Comparison of ENCODE assay signal across 7 cellular contexts in genomic region chr16:48366165-48367093, GRCh38. TPM values are rescaled to one million over a fixed set of nuclear protein-coding genes. Genes with fewer than 3 reads are reported as not detected.
DNase-seq lines count a peak whose midpoint lies in the region; ATAC-seq and TF ChIP-seq lines count a peak whose summit lies in the region.

No MANE protein-coding gene starts in this region.

- peak overlapping the region; percentile 85 for H3K56ac ChIP-seq in IMR-90 (ENCODE audit: extremely low read depth, insufficient read depth, low read length)

- no peaks in the 10 kb centered on the region for H3K9me3 ChIP-seq in IMR-90 (ENCODE audit: control insufficient read depth, insufficient read depth, low read length)
- H3K9me3 ChIP-seq in breast epithelium = no peaks in the 10 kb centered on the region

- WGBS in IMR-90 (ENCODE audit: extremely low coverage in 2 of 2, insufficient read length in 1 of 2), 2 experiments = 2% methylated on average over 9 of the region's 21 CpGs; no CpG with 5 or more reads in 1 of the 2 experiments

- peaks cover 7% of the 10 kb centered on the region for H3K36me3 ChIP-seq in IMR-90 (ENCODE audit: control insufficient read depth, insufficient read depth, low read length)
- H3K36me3 ChIP-seq in breast epithelium = peaks cover 3% of the 10 kb centered on the region
- no peaks in the 10 kb centered on the region for H3K36me3 ChIP-seq in kidney epithelial cell (ENCODE audit: control insufficient read depth, insufficient read depth, low read length)

- peak overlapping the region; percentile 39 for H2AK9ac ChIP-seq in IMR-90 (replicated peaks; ENCODE audit: low read depth, low read length, poor library complexity)

- no peak overlapping the region; the same call in 2 of the 3 replicates for H2BK15ac ChIP-seq in IMR-90 (ENCODE audit: low read depth, low read length)

- peaks cover 64% of the 10 kb centered on the region for H4K20me1 ChIP-seq in IMR-90 (ENCODE audit: insufficient read depth, low read length)

- peak overlapping the region; percentile 31 for H2BK20ac ChIP-seq in IMR-90 (ENCODE audit: low read depth, low read length)

- H3K18ac ChIP-seq in IMR-90 (ENCODE audit: low read depth, low read length) = peak overlapping the region; percentile 17

- dilution Hi-C loops in IMR-90 (cut with HindIII; ENCODE audit: low sequenced_read_pairs, unreplicated experiment) = no loop called here

- peak overlapping the region; percentile 83 for H3K9ac ChIP-seq in IMR-90 (ENCODE audit: low read depth, low read length)

- H3K4me1 ChIP-seq in IMR-90 (ENCODE audit: control insufficient read depth, insufficient read depth, low read length) (peaks cover 15% of the 10 kb centered on the region), breast epithelium (peaks cover 5 to 15% of the 10 kb centered on the region in 2 donors)

- CTCF ChIA-PET in IMR-90 (lab: Yijun Ruan, JAX) = interaction anchor here (0.6 to 2.4 kb wide), 4 partner anchors 14 to 257 kb away, joined by 3 to 11 read pairs (median 3); no protein-coding TSS in a partner anchor

- H3K27me3 ChIP-seq in IMR-90 (ENCODE audit: control insufficient read depth, insufficient read depth, low read length) = no peaks in the 10 kb centered on the region
- no peaks in the 10 kb centered on the region for H3K27me3 ChIP-seq in breast epithelium
- H3K27me3 ChIP-seq in kidney epithelial cell (ENCODE audit: control insufficient read depth, insufficient read depth, low read length) = no peaks in the 10 kb centered on the region

- H3K14ac ChIP-seq in IMR-90 (replicated peaks; ENCODE audit: low read depth, low read length) = peak overlapping the region; percentile 61

- peaks cover 25% of the 10 kb centered on the region for H3K9me1 ChIP-seq in IMR-90 (ENCODE audit: insufficient read depth, low read length)

- peak overlapping the region; percentile 86 for H3K4ac ChIP-seq in IMR-90 (ENCODE audit: low read depth, low read length)

- POLR2A ChIA-PET in IMR-90 (lab: Charles Lee; ENCODE audit: unreplicated experiment) = no interaction called here

- peak overlapping the region; percentile 65; the same call in 1 of the 2 replicates for H2AK5ac ChIP-seq in IMR-90 (ENCODE audit: low read depth, low read length)

- TF ChIP-seq POLR2A in IMR-90 (IDR thresholded peaks at IDR 0.05; ENCODE audit: low read depth, low read length) (no peak), breast epithelium (IDR thresholded peaks at IDR 0.05) (no peak)

- H3K4me2 ChIP-seq in IMR-90 (ENCODE audit: low read depth, low read length) = peak overlapping the region; percentile 32

- H3K23ac ChIP-seq in IMR-90 (ENCODE audit: low read depth, low read length) = peak overlapping the region; percentile 75

- in situ Hi-C loops in IMR-90 (cut with MboI; ENCODE audit: low sequenced_read_pairs) = no loop called here

- H2BK5ac ChIP-seq in IMR-90 (ENCODE audit: low read depth, low read length, poor library complexity, severe bottlenecking) = peak overlapping the region; percentile 64

- BruUV-seq in IMR-90 (replicated peaks; lab: Mats Ljungman, UMichigan) = no TSS peak

- H3K27ac ChIP-seq in IMR-90 (ENCODE audit: insufficient read depth, low read length) = peak overlapping the region; percentile 64
- H3K27ac ChIP-seq in breast epithelium = peak overlapping the region; percentile 88 to 95

- DNase-seq in GM12864 (ENCODE audit: low read depth) (peak; percentile 64), IMR-90 (peak; percentile 90), SW480 (ENCODE audit: low spot score) (peak; percentile 91), breast epithelium (ENCODE audit: low spot score in 2 of 2) (peak in 1 of 2 donors; percentile 48), kidney epithelial cell (ENCODE audit: low read depth) (no peak)
- DNase-seq in stimulated activated CD4-positive, alpha-beta T cell treated with anti-CD3 and anti-CD28 coated beads, Interleukin-4, amount 100 ng/mL, for 1 hour = peak; percentile 34

- H4K5ac ChIP-seq in IMR-90 (ENCODE audit: low read depth, low read length) = peak overlapping the region; percentile 22; the same call in 1 of the 2 replicates

- intact Hi-C loops in IMR-90 (cut with micrococcal nuclease) (loop anchor here (1.0 to 5.0 kb wide), 3 partner anchors 18 to 256 kb away; no protein-coding TSS in a partner anchor), breast epithelium (cut with DNase I; ENCODE audit: low total_unique reads) (loop anchor here (5.0 kb wide), 1 partner anchor 156 kb away; no protein-coding TSS in a partner anchor)

- H4K91ac ChIP-seq in IMR-90 (ENCODE audit: insufficient read depth, low read depth, low read length) = peak overlapping the region; percentile 92

- no peak for TF ChIP-seq RAD21 in IMR-90 (IDR thresholded peaks at IDR 0.05; ENCODE audit: low read length)

- H3K4me3 ChIP-seq in GM12864 (ENCODE audit: low read depth, low read length) = peak overlapping the region; percentile 74
- peak overlapping the region; percentile 50 for H3K4me3 ChIP-seq in IMR-90 (ENCODE audit: insufficient read depth, low read depth, low read length)
- H3K4me3 ChIP-seq in breast epithelium = peak overlapping the region; percentile 58 to 69 (median 63)
- peak overlapping the region; percentile 46 for H3K4me3 ChIP-seq in kidney epithelial cell (ENCODE audit: low read depth, low read length)

- H4K8ac ChIP-seq in IMR-90 (ENCODE audit: low read depth in 2 of 2, low read length in 2 of 2) = peak overlapping the region; percentile 22 to 72

- H3K79me1 ChIP-seq in IMR-90 (ENCODE audit: low read depth in 1 of 2, low read length in 2 of 2) = peaks cover 8 to 70% of the 10 kb centered on the region in 2 experiments; a peak in 2 of 4 replicates

- peak overlapping the region; percentile 74 for H2AFZ ChIP-seq in IMR-90 (replicated peaks; ENCODE audit: low read length, poor library complexity)

- TF ChIP-seq CTCF in GM12864 (IDR thresholded peaks at IDR 0.05; ENCODE audit: low read depth, low read length, missing control alignments) (no peak), IMR-90 (conservative IDR thresholded peaks at IDR 0.05; ENCODE audit: low read depth, low read length) (no peak), breast epithelium (IDR thresholded peaks at IDR 0.05) (peak; percentile 2 to 25 (median 6)), kidney epithelial cell (IDR thresholded peaks at IDR 0.05; ENCODE audit: insufficient read depth, low read length, poor library complexity, severe bottlenecking) (no peak)

- ATAC-seq in GM21737 (IDR thresholded peaks at IDR 0.05; ENCODE audit: unreplicated experiment) = peak; percentile 59
- ATAC-seq in IMR-90 (ENCODE audit: low read depth) = peak; percentile 56

- H2BK120ac ChIP-seq in IMR-90 (ENCODE audit: low read depth, low read length) = peak overlapping the region; percentile 75

TF ChIP-seq in IMR-90, 13 proteins besides CTCF, POLR2A, EP300 and RAD21:
- TF ChIP-seq USF2 (IDR thresholded peaks at IDR 0.05; ENCODE audit: low read depth, low read length) = no peak
- no peak; the same call in 1 of the 2 replicates for TF ChIP-seq MAFK (IDR thresholded peaks at IDR 0.05; ENCODE audit: low read depth, low read length)
- peak; percentile 59; the same call in 1 of the 2 replicates for TF ChIP-seq BHLHE40 (IDR thresholded peaks at IDR 0.05; ENCODE audit: low read depth, low read length)
- TF ChIP-seq CEBPB (IDR thresholded peaks at IDR 0.05; ENCODE audit: low read depth, low read length) = peak; percentile 96

RNA-seq across cellular contexts. Expression of gene SIAH1, which starts 18.8 kb away (rescaled TPM):
- total RNA-seq in IMR-90 (2012; rRNA removed) = 16.9 and 17.7 TPM in 2 replicates
- 8.8 and 10.3 TPM in 2 replicates for polyA plus RNA-seq in IMR-90 (2012; rRNA removed)
- polyA plus RNA-seq in IMR-90 (2012; cell fraction: cytosol; rRNA removed) = 6.3 and 10.9 TPM in 2 replicates
- polyA plus RNA-seq in IMR-90 (2012; cell fraction: nucleus; rRNA removed; ENCODE audit: low replicate concordance) = 8.6 and 22.7 TPM in 2 replicates
- total RNA-seq in breast epithelium = 10 to 100 TPM; 36.2 to 45.2 (median 44.2) TPM
- 30.3 and 31.0 TPM in 2 replicates for total RNA-seq in kidney epithelial cell

Comparison
In these comparisons a context has a peak if more than half of its experiments do, and no peak if none do; other contexts are left out.
1. CTCF ChIP-seq: peak in breast epithelium (3 of 3); none in GM12864 (single experiment), IMR-90 (single experiment) and kidney epithelial cell (single experiment).
2. Peak in every context shown above with its lines, with median percentiles within 50 percentile points of each other: H3K4me3 ChIP-seq.